Comparison of ENCODE assay signal across 21 cellular contexts in genomic region chr17:65487990-65488389, GRCh38.
DNase-seq lines count a peak whose midpoint lies in the region; ATAC-seq and TF ChIP-seq lines count a peak whose summit lies in the region.
"Had no signal": no experiment of that assay in that cellular context is flagged by ENCODE, and none has a peak within 500 bp of the region (broad histone marks: within the 10 kb centered on the region; RNA-seq: fewer than 3 reads in every experiment).

No MANE protein-coding gene starts in this region.

- no peak for ATAC-seq in natural killer cell treated with Interleukin-12 subunit alpha and Interleukin-12 subunit beta and Interleukin-15 and Interleukin-18, amount 100 ng/mL, for 72 hours
- no peak for ATAC-seq in natural killer cell
- no peak for ATAC-seq in GM18873 (IDR thresholded peaks at IDR 0.05; ENCODE audit: low FRiP score, unreplicated experiment)
- ATAC-seq: A549; CD8-positive, alpha-beta T cell had no signal

- H3K4me1 ChIP-seq in thyroid gland = peaks cover 11 to 33% of the 10 kb centered on the region in 2 donors
- H3K4me1 ChIP-seq: A549; BLaER1 treated with 17β-estradiol and CSF1 and Interleukin-3, amounts not matched to agents 10 nM and 100 nM; Caco-2 had no signal

- no peak overlapping the region for H3K4me3 Mint-ChIP-seq in natural killer cell treated with Interleukin-12 subunit alpha and Interleukin-12 subunit beta and Interleukin-15 and Interleukin-18, amount 100 ng/mL, for 72 hours
- H3K4me3 Mint-ChIP-seq in natural killer cell = no peak overlapping the region
- H3K4me3 Mint-ChIP-seq: B cell; CD4-positive, alpha-beta T cell; CD8-positive, alpha-beta T cell had no signal

- H3K36me3 Mint-ChIP-seq in natural killer cell treated with Interleukin-12 subunit alpha and Interleukin-12 subunit beta and Interleukin-15 and Interleukin-18, amount 100 ng/mL, for 72 hours = no peaks in the 10 kb centered on the region
- no peaks in the 10 kb centered on the region for H3K36me3 Mint-ChIP-seq in natural killer cell
- H3K36me3 Mint-ChIP-seq: CD8-positive, alpha-beta T cell had no signal

- H3K9me3 ChIP-seq in thyroid gland = no peaks in the 10 kb centered on the region
- H3K9me3 ChIP-seq: A549; BLaER1 treated with 17β-estradiol and CSF1 and Interleukin-3, amounts not matched to agents 10 nM and 100 nM; Caco-2 had no signal

- no peak for TF ChIP-seq POLR2A in thyroid gland (IDR thresholded peaks at IDR 0.05)

- no peaks in the 10 kb centered on the region for H3K9me3 Mint-ChIP-seq in natural killer cell treated with Interleukin-12 subunit alpha and Interleukin-12 subunit beta and Interleukin-15 and Interleukin-18, amount 100 ng/mL, for 72 hours
- H3K9me3 Mint-ChIP-seq in natural killer cell = no peaks in the 10 kb centered on the region
- H3K9me3 Mint-ChIP-seq: CD4-positive, alpha-beta T cell; CD8-positive, alpha-beta T cell had no signal

- intact Hi-C loops in natural killer cell (cut with micrococcal nuclease) (no loop called here), thyroid gland (cut with DNase I) (no loop called here)

- H3K27ac Mint-ChIP-seq in natural killer cell treated with Interleukin-12 subunit alpha and Interleukin-12 subunit beta and Interleukin-15 and Interleukin-18, amount 100 ng/mL, for 72 hours = no peak overlapping the region
- no peak overlapping the region for H3K27ac Mint-ChIP-seq in natural killer cell
- H3K27ac Mint-ChIP-seq: B cell; CD4-positive, alpha-beta T cell; CD8-positive, alpha-beta T cell had no signal

- peak; percentile 5 for DNase-seq in natural killer cell treated with Interleukin-12 subunit alpha and Interleukin-12 subunit beta and Interleukin-15 and Interleukin-18, amount 100 ng/mL, for 72 hours (ENCODE audit: low spot score)
- DNase-seq in natural killer cell = no peak
- peak; percentile 3 for DNase-seq in ecto neural progenitor cell (ENCODE audit: low spot score)
- no peak for DNase-seq in thyroid gland
- DNase-seq in GM03348 (ENCODE audit: low spot score) = no peak
- DNase-seq: AML-193; Caco-2; CD4-positive, alpha-beta T cell; CD8-positive, alpha-beta T cell; DMS 273 treated with DMSO at 0.1 percent for 48 hours; DMS153; DMS53; DMS79; EL; GDM1 had no signal

- no peaks in the 10 kb centered on the region for H3K27me3 ChIP-seq in thyroid gland
- H3K27me3 ChIP-seq: BLaER1 treated with 17β-estradiol and CSF1 and Interleukin-3, amounts not matched to agents 10 nM and 100 nM had no signal

- no peaks in the 10 kb centered on the region for H3K4me1 Mint-ChIP-seq in natural killer cell treated with Interleukin-12 subunit alpha and Interleukin-12 subunit beta and Interleukin-15 and Interleukin-18, amount 100 ng/mL, for 72 hours (ENCODE audit: low read depth in 2 of 2)
- no peaks in the 10 kb centered on the region for H3K4me1 Mint-ChIP-seq in natural killer cell
- H3K4me1 Mint-ChIP-seq: B cell had no signal

- peaks cover 13 to 22% of the 10 kb centered on the region in 2 donors for H3K27me3 Mint-ChIP-seq in natural killer cell treated with Interleukin-12 subunit alpha and Interleukin-12 subunit beta and Interleukin-15 and Interleukin-18, amount 100 ng/mL, for 72 hours
- H3K27me3 Mint-ChIP-seq in natural killer cell (ENCODE audit: low read depth in 2 of 2) = peaks cover 13 to 22% of the 10 kb centered on the region in 2 donors

- TF ChIP-seq CTCF in natural killer cell (IDR thresholded peaks at IDR 0.05) (no peak), thyroid gland (IDR thresholded peaks at IDR 0.05) (peak in 5 of 6 experiments; percentile 12 to 67 (median 40))

- no peaks in the 10 kb centered on the region for H3K36me3 ChIP-seq in thyroid gland
- H3K36me3 ChIP-seq: BLaER1 treated with 17β-estradiol and CSF1 and Interleukin-3, amounts not matched to agents 10 nM and 100 nM had no signal

- H3K4me3 ChIP-seq in thyroid gland (replicated peaks in 1 of 3) = no peak overlapping the region
- H3K4me3 ChIP-seq: A549; BLaER1 treated with 17β-estradiol and CSF1 and Interleukin-3, amounts not matched to agents 10 nM and 100 nM had no signal

- peak overlapping the region in 1 of 3 donors; percentile 56 for H3K27ac ChIP-seq in thyroid gland
- H3K27ac ChIP-seq: 22Rv1; A549; BLaER1 treated with 17β-estradiol and CSF1 and Interleukin-3, amounts not matched to agents 10 nM and 100 nM; C4-2B had no signal

Comparison
In these comparisons a context has a peak if more than half of its experiments do, and no peak if none do; other contexts are left out.
1. DNase-seq: peak in natural killer cell treated with Interleukin-12 subunit alpha and Interleukin-12 subunit beta and Interleukin-15 and Interleukin-18, amount 100 ng/mL, for 72 hours (single experiment) and ecto neural progenitor cell (single experiment); none in natural killer cell (single experiment), thyroid gland (0 of 2) and GM03348 (single experiment).